ENCODE assay signal across 30 cellular contexts in genomic region chr15:69876556-69876955, GRCh38.
"Had no signal": no experiment of that assay in that cellular context is flagged by ENCODE, and none has a peak within 500 bp of the region (broad histone marks: within the 10 kb centered on the region; RNA-seq: fewer than 3 reads in every experiment).

No MANE protein-coding gene starts in this region.

- H3K27ac Mint-ChIP-seq: dendritic cell treated with granulocyte-macrophage colony-stimulating factor and Interleukin-4, amounts not matched to agents 40 ng/mL and 50 ng/mL, for 4 days; endodermal cell; mesothelial cell of epicardium; stimulated activated effector memory CD8-positive, alpha-beta T cell treated with anti-CD3 and anti-CD28 coated beads, Interleukin-12 subunit alpha, Interleukin-12 subunit beta, amount 100 ng/mL, for 72 hours had no signal

- H3K4me3 Mint-ChIP-seq: dendritic cell treated with granulocyte-macrophage colony-stimulating factor and Interleukin-4, amounts not matched to agents 40 ng/mL and 50 ng/mL, for 4 days; endodermal cell; mesothelial cell of epicardium; naive B cell; natural killer cell treated with Interleukin-12 subunit alpha and Interleukin-12 subunit beta and Interleukin-15 and Interleukin-18, amount 100 ng/mL, for 72 hours; stimulated activated effector memory CD8-positive, alpha-beta T cell treated with anti-CD3 and anti-CD28 coated beads, Interleukin-12 subunit alpha, Interleukin-12 subunit beta, amount 100 ng/mL, for 72 hours had no signal

- H3K4me3 ChIP-seq: colonic mucosa, gastroesophageal sphincter, heart right ventricle, mucosa of descending colon, ovary, psoas muscle, right lobe of liver, stomach, thyroid gland, vagina had no signal

- H3K4me1 Mint-ChIP-seq: stimulated activated effector memory CD8-positive, alpha-beta T cell treated with anti-CD3 and anti-CD28 coated beads, Interleukin-12 subunit alpha, Interleukin-12 subunit beta, amount 100 ng/mL, for 72 hours had no signal

- H3K4me1 ChIP-seq: colonic mucosa, foreskin keratinocyte, gastroesophageal sphincter, heart right ventricle, psoas muscle, right lobe of liver, stomach, vagina had no signal

- DNase-seq: colonic mucosa; effector CD8-positive, alpha-beta T cell; endodermal cell; foreskin keratinocyte; heart right ventricle; hippocampal formation; islet precursor cell; kidney glomerular epithelial cell; left colon; mesenchymal stem cell; mucosa of descending colon; naive B cell; occipital lobe; ovary; posterior cingulate gyrus; psoas muscle; right lobe of liver; stimulated activated CD4-positive, alpha-beta T cell treated with anti-CD3 and anti-CD28 coated beads, Interleukin-2, amount 100 ng/mL, for 24 hours; stimulated activated CD4-positive, alpha-beta T cell treated with anti-CD3 and anti-CD28 coated beads, Interleukin-4, amount 100 ng/mL, for 24 hours; stimulated activated naive CD4-positive, alpha-beta T cell treated with Interleukin-2 at 50 U/mL for 16 hours; stomach; thyroid gland had no signal

- H3K36me3 Mint-ChIP-seq: stimulated activated effector memory CD8-positive, alpha-beta T cell treated with anti-CD3 and anti-CD28 coated beads, Interleukin-12 subunit alpha, Interleukin-12 subunit beta, amount 100 ng/mL, for 72 hours had no signal

- H3K27ac ChIP-seq: colonic mucosa, epithelial cell of prostate, foreskin keratinocyte, gastroesophageal sphincter, heart right ventricle, ovary, psoas muscle, right lobe of liver, stomach, thyroid gland, vagina had no signal

- H3K27me3 ChIP-seq: colonic mucosa, foreskin keratinocyte, ovary, right lobe of liver, stomach, thyroid gland, vagina had no signal

- H3K36me3 ChIP-seq: colonic mucosa, gastroesophageal sphincter, heart right ventricle, ovary, right lobe of liver, stomach, thyroid gland, vagina had no signal

- H3K9me3 ChIP-seq: colonic mucosa, ovary, thyroid gland, vagina had no signal

- ATAC-seq: esophagus mucosa; foreskin keratinocyte; gastroesophageal sphincter; heart right ventricle; left colon; mucosa of descending colon; natural killer cell treated with Interleukin-12 subunit alpha and Interleukin-12 subunit beta and Interleukin-15 and Interleukin-18, amount 100 ng/mL, for 72 hours; psoas muscle; right lobe of liver; stimulated activated effector memory CD8-positive, alpha-beta T cell treated with anti-CD3 and anti-CD28 coated beads, Interleukin-12 subunit alpha, Interleukin-12 subunit beta, amount 100 ng/mL, for 72 hours had no signal
